ENCODE assay signal across 1 cellular context in the genomic region with DNA sequence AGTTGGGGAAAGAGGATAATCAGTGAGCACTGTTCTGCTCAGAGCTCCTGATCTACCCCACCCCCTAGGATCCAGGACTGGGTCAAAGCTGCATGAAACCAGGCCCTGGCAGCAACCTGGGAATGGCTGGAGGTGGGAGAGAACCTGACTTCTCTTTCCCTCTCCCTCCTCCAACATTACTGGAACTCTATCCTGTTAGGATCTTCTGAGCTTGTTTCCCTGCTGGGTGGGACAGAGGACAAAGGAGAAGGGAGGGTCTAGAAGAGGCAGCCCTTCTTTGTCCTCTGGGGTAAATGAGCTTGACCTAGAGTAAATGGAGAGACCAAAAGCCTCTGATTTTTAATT.
A peak's percentile ranks its signal among the peaks of the same experiment; 100 is the strongest.
TF ChIP-seq lines count a peak whose summit lies in the region.

No MANE protein-coding gene starts in this region.

TF ChIP-seq in HepG2, 621 proteins besides CTCF, POLR2A, EP300 and RAD21:
- TF ChIP-seq PAF1 (CRISPR knock-in tag; IDR thresholded peaks at IDR 0.05): 0 out of 2 replicates have a peak, but pooled peaks have one; percentile 86
- TF ChIP-seq, protein P1, sequence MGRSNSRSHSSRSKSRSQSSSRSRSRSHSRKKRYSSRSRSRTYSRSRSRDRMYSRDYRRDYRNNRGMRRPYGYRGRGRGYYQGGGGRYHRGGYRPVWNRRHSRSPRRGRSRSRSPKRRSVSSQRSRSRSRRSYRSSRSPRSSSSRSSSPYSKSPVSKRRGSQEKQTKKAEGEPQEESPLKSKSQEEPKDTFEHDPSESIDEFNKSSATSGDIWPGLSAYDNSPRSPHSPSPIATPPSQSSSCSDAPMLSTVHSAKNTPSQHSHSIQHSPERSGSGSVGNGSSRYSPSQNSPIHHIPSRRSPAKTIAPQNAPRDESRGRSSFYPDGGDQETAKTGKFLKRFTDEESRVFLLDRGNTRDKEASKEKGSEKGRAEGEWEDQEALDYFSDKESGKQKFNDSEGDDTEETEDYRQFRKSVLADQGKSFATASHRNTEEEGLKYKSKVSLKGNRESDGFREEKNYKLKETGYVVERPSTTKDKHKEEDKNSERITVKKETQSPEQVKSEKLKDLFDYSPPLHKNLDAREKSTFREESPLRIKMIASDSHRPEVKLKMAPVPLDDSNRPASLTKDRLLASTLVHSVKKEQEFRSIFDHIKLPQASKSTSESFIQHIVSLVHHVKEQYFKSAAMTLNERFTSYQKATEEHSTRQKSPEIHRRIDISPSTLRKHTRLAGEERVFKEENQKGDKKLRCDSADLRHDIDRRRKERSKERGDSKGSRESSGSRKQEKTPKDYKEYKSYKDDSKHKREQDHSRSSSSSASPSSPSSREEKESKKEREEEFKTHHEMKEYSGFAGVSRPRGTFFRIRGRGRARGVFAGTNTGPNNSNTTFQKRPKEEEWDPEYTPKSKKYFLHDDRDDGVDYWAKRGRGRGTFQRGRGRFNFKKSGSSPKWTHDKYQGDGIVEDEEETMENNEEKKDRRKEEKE (IDR thresholded peaks at IDR 0.05): no peak
- TF ChIP-seq IRF2 (CRISPR knock-in tag; IDR thresholded peaks at IDR 0.05): no peak
- TF ChIP-seq ZNF354B (CRISPR knock-in tag; IDR thresholded peaks at IDR 0.05): no peak
- TF ChIP-seq POLR2AphosphoS5 (IDR thresholded peaks at IDR 0.05; ENCODE audit: low read depth, low read length): 0 out of 2 replicates have a peak, but pooled peaks have one; percentile 38
- peak; percentile 76 for TF ChIP-seq RBM22 (optimal IDR thresholded peaks at IDR 0.05; ENCODE audit: low read length)
- peak; percentile 44 for TF ChIP-seq POLR2G (IDR thresholded peaks at IDR 0.05; ENCODE audit: low read depth, low read length)
- no peak for TF ChIP-seq ZNF292 (CRISPR knock-in tag; IDR thresholded peaks at IDR 0.05; ENCODE audit: borderline replicate concordance, low read depth)
- peak; percentile 65; the same call in 1 of the 2 replicates for TF ChIP-seq SSRP1 (CRISPR knock-in tag; IDR thresholded peaks at IDR 0.05)
- TF ChIP-seq CEBPB (IDR thresholded peaks at IDR 0.05; ENCODE audit: borderline replicate concordance, low read depth, low read length): no peak
- TF ChIP-seq RARG (CRISPR knock-in tag; IDR thresholded peaks at IDR 0.05; ENCODE audit: low read depth): no peak
